8 cellular contexts compared by ENCODE assay signal in genomic region chr16:78099372-78100161, GRCh38. TPM values are rescaled to one million over a fixed set of nuclear protein-coding genes. Genes with fewer than 3 reads are reported as not detected.
DNase-seq lines count a peak whose midpoint lies in the region; TF ChIP-seq lines count a peak whose summit lies in the region.

WWOX (plus strand) TSS chr16:78099654.

- peaks cover 3% of the 10 kb centered on the region for H3K27me3 Mint-ChIP-seq in nephron (ENCODE audit: low read depth)
- no peaks in the 10 kb centered on the region for H3K27me3 Mint-ChIP-seq in stimulated activated naive CD8-positive, alpha-beta T cell treated with anti-CD3 and anti-CD28 coated beads, Interleukin-15, Interleukin-2, amounts not matched to agents 100 ng/mL and 50 ng/mL, for 24 hours

- peaks cover 12% of the 10 kb centered on the region for H3K4me1 Mint-ChIP-seq in nephron
- peaks cover 25% of the 10 kb centered on the region for H3K4me1 Mint-ChIP-seq in stimulated activated naive CD8-positive, alpha-beta T cell treated with anti-CD3 and anti-CD28 coated beads, Interleukin-15, Interleukin-2, amounts not matched to agents 100 ng/mL and 50 ng/mL, for 24 hours (ENCODE audit: low read depth)

- peak within 1 kb of the TSS; percentile 86 to 92 (median 90) for H3K27ac Mint-ChIP-seq in nephron
- peak within 1 kb of the TSS; percentile 92 for H3K27ac Mint-ChIP-seq in stimulated activated naive CD8-positive, alpha-beta T cell treated with anti-CD3 and anti-CD28 coated beads, Interleukin-15, Interleukin-2, amounts not matched to agents 100 ng/mL and 50 ng/mL, for 24 hours

- peak; percentile 69 for TF ChIP-seq POLR2A in Raji (IDR thresholded peaks at IDR 0.05; ENCODE audit: insufficient read depth, low read depth, low read length)

- TF ChIP-seq CTCF in LNCaP clone FGC (IDR thresholded peaks at IDR 0.05; ENCODE audit: control insufficient read depth, extremely low read depth, insufficient read depth) = peak; percentile 85
- peak; percentile 74 for TF ChIP-seq CTCF in fibroblast of pulmonary artery (IDR thresholded peaks at IDR 0.05; ENCODE audit: low read length, missing control alignments)
- peak; percentile 94 to 95 (median 94) for TF ChIP-seq CTCF in nephron (IDR thresholded peaks at IDR 0.05; ENCODE audit: unreplicated experiment in 3 of 3)

- H3K4me3 ChIP-seq in LNCaP clone FGC (ENCODE audit: low read depth, low read length) (peak within 1 kb of the TSS; percentile 87), fibroblast of pulmonary artery (replicated peaks; ENCODE audit: low read depth, low read length) (peak within 1 kb of the TSS; percentile 97)

- H3K9me3 Mint-ChIP-seq in nephron = peaks cover 5% of the 10 kb centered on the region
- H3K9me3 Mint-ChIP-seq in stimulated activated naive CD8-positive, alpha-beta T cell treated with anti-CD3 and anti-CD28 coated beads, Interleukin-15, Interleukin-2, amounts not matched to agents 100 ng/mL and 50 ng/mL, for 24 hours = no peaks in the 10 kb centered on the region

- peak; percentile 95 for DNase-seq in ELR (ENCODE audit: low read depth)
- DNase-seq in H4 (ENCODE audit: low spot score) = peak; percentile 98
- DNase-seq in LNCaP clone FGC (ENCODE audit: low read depth) = peak; percentile 97
- DNase-seq in activated T-helper 9 cell treated with anti-CD3 and anti-CD28 coated beads, Interleukin-2, amount 50 U/mL, for 16 hours (ENCODE audit: low read depth) = peak; percentile 94
- peak; percentile 99 for DNase-seq in fibroblast of pulmonary artery (ENCODE audit: low read depth)

- H3K4me3 Mint-ChIP-seq in nephron = peak within 1 kb of the TSS; percentile 90 to 93 (median 93)
- H3K4me3 Mint-ChIP-seq in stimulated activated naive CD8-positive, alpha-beta T cell treated with anti-CD3 and anti-CD28 coated beads, Interleukin-15, Interleukin-2, amounts not matched to agents 100 ng/mL and 50 ng/mL, for 24 hours = peak within 1 kb of the TSS; percentile 88

- H3K36me3 Mint-ChIP-seq in nephron (ENCODE audit: low read depth) = peaks cover 5% of the 10 kb centered on the region
- H3K36me3 Mint-ChIP-seq in stimulated activated naive CD8-positive, alpha-beta T cell treated with anti-CD3 and anti-CD28 coated beads, Interleukin-15, Interleukin-2, amounts not matched to agents 100 ng/mL and 50 ng/mL, for 24 hours (ENCODE audit: low read depth) = no peaks in the 10 kb centered on the region

RNA-seq across cellular contexts. Expression of gene WWOX, which starts in this region (rescaled TPM):
- total RNA-seq in H4 (2014; rRNA removed; shearing (Covaris generic)) = 23.0 and 25.4 TPM in 2 replicates

Comparison
In these comparisons a context has a peak if more than half of its experiments do, and no peak if none do; other contexts are left out.
1. Peak in every context shown above with its lines: DNase-seq and H3K4me3 ChIP-seq.